Comparison of ENCODE assay signal across 22 cellular contexts in genomic region chr15:80563372-80563997, GRCh38.
"Had no signal": no experiment of that assay in that cellular context is flagged by ENCODE, and none has a peak within 500 bp of the region (broad histone marks: within the 10 kb centered on the region; RNA-seq: fewer than 3 reads in every experiment).

No MANE protein-coding gene starts in this region.

- H3K27ac ChIP-seq: adrenal gland, neural progenitor cell, right lobe of liver, thyroid gland had no signal

- DNase-seq: activated CD4-positive, CD25-positive, alpha-beta regulatory T cell treated with anti-CD3 and anti-CD28 coated beads, Interleukin-2, amount 50 U/mL, for 72 hours; activated CD8-positive, alpha-beta memory T cell treated with anti-CD3 and anti-CD28 coated beads for 24 hours; activated CD8-positive, alpha-beta memory T cell treated with anti-CD3 and anti-CD28 coated beads, Interleukin-2, amount 50 U/mL, for 48 hours; activated gamma-delta T cell; activated T-cell treated with anti-CD3 and anti-CD28 coated beads, Interleukin-2, amount 50 U/mL, for 72 hours; adrenal gland; erythroblast; foreskin melanocyte; glutamatergic neuron; kidney glomerular epithelial cell; left ventricle myocardium superior; right lobe of liver; stimulated activated CD4-positive, alpha-beta T cell treated with anti-CD3 and anti-CD28 coated beads, Interleukin-4, amount 100 ng/mL, for 24 hours; T-helper 1 cell; T-helper 9 cell; thyroid gland had no signal

- H3K9me3 ChIP-seq: adrenal gland, right lobe of liver, thyroid gland had no signal

- H3K4me2 ChIP-seq: neural progenitor cell had no signal

- H3K4me1 ChIP-seq: adrenal gland, right lobe of liver had no signal

- H3K36me3 ChIP-seq: adrenal gland, neural progenitor cell, right lobe of liver, thyroid gland had no signal

- H2AFZ ChIP-seq: neural progenitor cell had no signal

- ATAC-seq: activated T-cell treated with anti-CD3 and anti-CD28 coated beads, Interleukin-2, amount 50 U/mL, for 72 hours; left ventricle myocardium superior; naive thymus-derived CD4-positive, alpha-beta T cell; right lobe of liver; SK-N-SH treated with all-trans-retinoic acid at 6 μM for 48 hours; stimulated activated effector memory CD8-positive, alpha-beta T cell treated with anti-CD3 and anti-CD28 coated beads, Interleukin-12 subunit alpha, Interleukin-12 subunit beta, amount 100 ng/mL, for 72 hours had no signal

- H3K4me3 ChIP-seq: adrenal gland, neural progenitor cell, right lobe of liver, thyroid gland had no signal

- H3K27me3 ChIP-seq: adrenal gland, neural progenitor cell, right lobe of liver, thyroid gland had no signal

- H3K9ac ChIP-seq: neural progenitor cell had no signal

- FAIRE-seq: colon, endometrium had no signal
